14 cellular contexts compared by ENCODE assay signal in the genomic region with DNA sequence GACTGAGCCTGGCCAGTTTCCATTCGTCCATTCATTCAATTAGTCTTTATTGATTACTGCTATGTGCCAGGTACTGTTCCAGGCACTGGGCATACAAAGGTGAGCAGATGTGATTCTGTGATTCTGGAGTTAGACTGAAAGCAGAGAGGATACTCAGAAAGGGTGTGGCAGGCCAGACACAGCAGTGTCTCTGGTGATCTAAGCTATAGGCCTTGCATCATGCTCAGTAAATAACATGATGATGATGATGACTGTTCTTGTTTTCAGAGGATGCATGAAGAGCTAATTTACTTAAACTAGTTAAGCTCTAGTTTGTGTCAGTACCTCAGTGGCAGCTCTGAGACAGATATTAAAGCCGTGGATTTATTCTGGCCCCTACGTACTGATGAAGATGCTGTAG. TPM values are rescaled to one million over a fixed set of nuclear protein-coding genes. Genes with fewer than 3 reads are reported as not detected.
A peak's percentile ranks its signal among the peaks of the same experiment; 100 is the strongest.
DNase-seq lines count a peak whose midpoint lies in the region; ATAC-seq, FAIRE-seq and TF ChIP-seq lines count a peak whose summit lies in the region.
"Had no signal": no experiment of that assay in that cellular context is flagged by ENCODE, and none has a peak within 500 bp of the region (broad histone marks: within the 10 kb centered on the region; RNA-seq: fewer than 3 reads in every experiment).

No MANE protein-coding gene starts in this region.

- H3K4me1 Mint-ChIP-seq in activated T-cell treated with anti-CD3 and anti-CD28 coated beads, Interleukin-2, amount 50 U/mL, for 4 hours (ENCODE audit: low read depth) = peaks cover 88% of the 10 kb centered on the region
- peaks cover 26% of the 10 kb centered on the region for H3K4me1 Mint-ChIP-seq in stimulated activated naive CD8-positive, alpha-beta T cell treated with anti-CD3 and anti-CD28 coated beads, Interleukin-15, amount 100 ng/mL, for 72 hours

- H3K4me1 ChIP-seq in sigmoid colon = peaks cover 0 to 4% (median 2%) of the 10 kb centered on the region in 4 donors

- TF ChIP-seq CTCF in epithelial cell of esophagus (IDR thresholded peaks at IDR 0.05; ENCODE audit: insufficient read depth, low read depth, low read length, missing control alignments) (no peak), sigmoid colon (IDR thresholded peaks at IDR 0.05) (no peak), D721Med (IDR thresholded peaks at IDR 0.05; ENCODE audit: insufficient read depth, missing control alignments) (no peak)

- H3K4me3 ChIP-seq in epithelial cell of esophagus (ENCODE audit: low read length) (no peak overlapping the region), sigmoid colon (no peak overlapping the region)

- intact Hi-C loops in sigmoid colon (cut with DNase I) = no loop called here

- no peak overlapping the region for H3K4me3 Mint-ChIP-seq in activated T-cell treated with anti-CD3 and anti-CD28 coated beads, Interleukin-2, amount 50 U/mL, for 4 hours
- no peak overlapping the region for H3K4me3 Mint-ChIP-seq in stimulated activated naive CD8-positive, alpha-beta T cell treated with anti-CD3 and anti-CD28 coated beads, Interleukin-15, amount 100 ng/mL, for 72 hours

- H3K27ac Mint-ChIP-seq in stimulated activated naive CD8-positive, alpha-beta T cell treated with anti-CD3 and anti-CD28 coated beads, Interleukin-15, amount 100 ng/mL, for 72 hours = no peak overlapping the region

- no peak overlapping the region for H3K27ac ChIP-seq in sigmoid colon
- H3K27ac ChIP-seq: brain microvascular endothelial cell had no signal

- H3K27me3 Mint-ChIP-seq in activated T-cell treated with anti-CD3 and anti-CD28 coated beads, Interleukin-2, amount 50 U/mL, for 4 hours (ENCODE audit: low read depth) = no peaks in the 10 kb centered on the region
- no peaks in the 10 kb centered on the region for H3K27me3 Mint-ChIP-seq in stimulated activated naive CD8-positive, alpha-beta T cell treated with anti-CD3 and anti-CD28 coated beads, Interleukin-15, amount 100 ng/mL, for 72 hours

- no peaks in the 10 kb centered on the region for H3K36me3 ChIP-seq in sigmoid colon
- H3K36me3 ChIP-seq: brain microvascular endothelial cell had no signal

- FAIRE-seq in D721Med (lab: Jason Lieb, UNC) = no peak

- no peak for TF ChIP-seq EP300 in sigmoid colon (IDR thresholded peaks at IDR 0.05)

- TF ChIP-seq POLR2A in sigmoid colon (IDR thresholded peaks at IDR 0.05) = no peak

- ATAC-seq in activated T-cell treated with anti-CD3 and anti-CD28 coated beads, Interleukin-2, amount 50 U/mL, for 4 hours = peak; percentile 23 to 33
- ATAC-seq in stimulated activated naive CD8-positive, alpha-beta T cell treated with anti-CD3 and anti-CD28 coated beads, Interleukin-15, amount 100 ng/mL, for 72 hours = peak; percentile 53
- ATAC-seq in GM18907 (IDR thresholded peaks at IDR 0.05; ENCODE audit: unreplicated experiment) = no peak

- peaks cover 3% of the 10 kb centered on the region for H3K36me3 Mint-ChIP-seq in activated T-cell treated with anti-CD3 and anti-CD28 coated beads, Interleukin-2, amount 50 U/mL, for 4 hours (ENCODE audit: insufficient read depth)

- WGBS in sigmoid colon, 2 donors = 93 to 94% methylated on average over 3 of the region's 3 CpGs

- H3K9me3 Mint-ChIP-seq in activated T-cell treated with anti-CD3 and anti-CD28 coated beads, Interleukin-2, amount 50 U/mL, for 4 hours = no peaks in the 10 kb centered on the region
- no peaks in the 10 kb centered on the region for H3K9me3 Mint-ChIP-seq in stimulated activated naive CD8-positive, alpha-beta T cell treated with anti-CD3 and anti-CD28 coated beads, Interleukin-15, amount 100 ng/mL, for 72 hours

- no peak for DNase-seq in activated T-cell treated with anti-CD3 and anti-CD28 coated beads, Interleukin-2, amount 50 U/mL, for 4 hours
- DNase-seq in activated T-cell treated with anti-CD3 and anti-CD28 coated beads, Interleukin-2, amount 50 U/mL, for 1 hour = no peak
- peak; percentile 16 for DNase-seq in NCI-H460 (ENCODE audit: extremely low read depth, low read depth)
- peak; percentile 86 for DNase-seq in epithelial cell of esophagus (ENCODE audit: low read depth)
- no peak for DNase-seq in stimulated activated naive CD8-positive, alpha-beta T cell treated with anti-CD3 and anti-CD28 coated beads, Interleukin-15, amount 100 ng/mL, for 72 hours
- no peak for DNase-seq in sigmoid colon
- no peak for DNase-seq in D721Med (ENCODE audit: insufficient read length, low spot score)
- DNase-seq: brain microvascular endothelial cell; glutamatergic neuron; NCI-H2081 treated with DMSO at 0.1 percent for 48 hours; stimulated activated CD4-positive, alpha-beta T cell treated with anti-CD3 and anti-CD28 coated beads, Interleukin-1b, Interleukin-23, amount 100 ng/mL, for 48 hours; stimulated activated CD8-positive, alpha-beta memory T cell treated with anti-CD3 and anti-CD28 coated beads, Interleukin-4, amount 100 ng/mL, for 48 hours; trophoblast cell had no signal

- no peaks in the 10 kb centered on the region for H3K27me3 ChIP-seq in sigmoid colon
- H3K27me3 ChIP-seq: brain microvascular endothelial cell had no signal

- no peaks in the 10 kb centered on the region for H3K9me3 ChIP-seq in sigmoid colon

RNA-seq across cellular contexts. Expression of gene FUCA2, which starts 31.4 kb away (rescaled TPM):
- 1 to 10 TPM; 5.2 to 5.6 (median 5.5) TPM for total RNA-seq in activated T-cell treated with anti-CD3 and anti-CD28 coated beads, Interleukin-2, amount 50 U/mL, for 4 hours
- total RNA-seq in NCI-H460 (2014; rRNA removed; shearing (Covaris generic)) = 64.2 and 74.8 TPM in 2 replicates
- polyA plus RNA-seq in NCI-H460 (2014; cell fraction: nucleus; rRNA removed) = 81.3 and 92.2 TPM in 2 replicates
- 10 to 100 TPM; 14.9 to 24.3 (median 19.7) TPM for total RNA-seq in sigmoid colon
- 10 to 100 TPM; 16.2 to 51.4 (median 22.7) TPM for polyA plus RNA-seq in sigmoid colon

Comparison
In these comparisons a context has a peak if more than half of its experiments do, and no peak if none do; other contexts are left out.
1. DNase-seq: peak in NCI-H460 (single experiment) and epithelial cell of esophagus (single experiment); none in activated T-cell treated with anti-CD3 and anti-CD28 coated beads, Interleukin-2, amount 50 U/mL, for 4 hours (single experiment), activated T-cell treated with anti-CD3 and anti-CD28 coated beads, Interleukin-2, amount 50 U/mL, for 1 hour (single experiment), stimulated activated naive CD8-positive, alpha-beta T cell treated with anti-CD3 and anti-CD28 coated beads, Interleukin-15, amount 100 ng/mL, for 72 hours (0 of 2), sigmoid colon (single experiment) and D721Med (single experiment).